ENCODE assay signal across 22 cellular contexts in genomic region chr11:2736577-2737225, GRCh38. TPM values are rescaled to one million over a fixed set of nuclear protein-coding genes. Genes with fewer than 3 reads are reported as not detected.
DNase-seq lines count a peak whose midpoint lies in the region; ATAC-seq and TF ChIP-seq lines count a peak whose summit lies in the region.
"Had no signal": no experiment of that assay in that cellular context is flagged by ENCODE, and none has a peak within 500 bp of the region (broad histone marks: within the 10 kb centered on the region; RNA-seq: fewer than 3 reads in every experiment).

No MANE protein-coding gene starts in this region.

- no peaks in the 10 kb centered on the region for H3K9me2 ChIP-seq in hepatocyte (replicated peaks; ENCODE audit: insufficient read depth)

- H3K27me3 ChIP-seq in right cardiac atrium (ENCODE audit: control insufficient read depth, insufficient read depth): no peaks in the 10 kb centered on the region
- H3K27me3 ChIP-seq in hepatocyte: no peaks in the 10 kb centered on the region
- peaks cover 0 to 25% (median under 1%) of the 10 kb centered on the region in 3 experiments for H3K27me3 ChIP-seq in neuronal stem cell (ENCODE audit: control insufficient read depth in 3 of 3, insufficient read depth in 3 of 3, low read depth in 1 of 3, low read length in 3 of 3)
- H3K27me3 ChIP-seq in transverse colon: no peaks in the 10 kb centered on the region
- H3K27me3 ChIP-seq: BE2C had no signal

- H4K8ac ChIP-seq in neuronal stem cell (ENCODE audit: low read depth, low read length): no peak overlapping the region

- DNase-seq in right cardiac atrium (peak in 2 of 3 donors; percentile 30 to 44), left ventricle myocardium superior (no peak), hepatocyte (ENCODE audit: low spot score) (no peak), neuronal stem cell (ENCODE audit: low spot score) (no peak), transverse colon (peak; percentile 27), DMS79 treated with DMSO at 0.1 percent for 48 hours (lab: John Stamatoyannopoulos, UW) (no peak), DMS53 (lab: John Stamatoyannopoulos, UW) (no peak)
- DNase-seq: 8988T; ACHN; BE2C; CD4-positive, CD25-positive, alpha-beta regulatory T cell; COR-L47; GF-D8; NCI-H1048; NCI-H1417; NCI-H1694 treated with DMSO at 0.1 percent for 48 hours; NCI-H2081; NCI-H2227 treated with DMSO at 0.1 percent for 48 hours; NCI-H526 treated with DMSO at 0.1 percent for 48 hours; SIG-M5 had no signal

- H3K4me1 ChIP-seq in right cardiac atrium (ENCODE audit: control insufficient read depth, insufficient read depth, low read length) (no peaks in the 10 kb centered on the region), hepatocyte (ENCODE audit: insufficient read depth) (peaks cover 53% of the 10 kb centered on the region), neuronal stem cell (ENCODE audit: control insufficient read depth in 2 of 2, insufficient read depth in 1 of 2, low read depth in 1 of 2, low read length in 2 of 2) (peaks cover 0 to 12% of the 10 kb centered on the region in 2 donors), transverse colon (peaks cover 0 to 20% (median 14%) of the 10 kb centered on the region in 4 donors)
- H3K4me1 ChIP-seq: BE2C had no signal

- H2AFZ ChIP-seq in hepatocyte (no peak overlapping the region), neuronal stem cell (ENCODE audit: low read length) (no peak overlapping the region)

- H3K27ac ChIP-seq in right cardiac atrium (ENCODE audit: low read length) (no peak overlapping the region), hepatocyte (no peak overlapping the region), neuronal stem cell (replicated peaks; ENCODE audit: low read length) (no peak overlapping the region), transverse colon (no peak overlapping the region)
- H3K27ac ChIP-seq: SK-N-MC had no signal

- peak overlapping the region; percentile 76 for H3K18ac ChIP-seq in neuronal stem cell (ENCODE audit: low read length)

- peak overlapping the region; percentile 90 for H2BK12ac ChIP-seq in neuronal stem cell (ENCODE audit: low read length)

- H2BK15ac ChIP-seq in neuronal stem cell (ENCODE audit: low read length): peak overlapping the region; percentile 67

- TF ChIP-seq CTCF in hepatocyte (IDR thresholded peaks at IDR 0.05; ENCODE audit: poor library complexity) (no peak), transverse colon (IDR thresholded peaks at IDR 0.05) (no peak)

- H3K4me2 ChIP-seq in hepatocyte (peak overlapping the region; percentile 31), neuronal stem cell (ENCODE audit: insufficient read depth, low read length, poor library complexity, severe bottlenecking) (no peak overlapping the region)

- no peaks in the 10 kb centered on the region for H4K20me1 ChIP-seq in hepatocyte (ENCODE audit: insufficient read depth, poor library complexity, severe bottlenecking)

- no peak overlapping the region for H4K91ac ChIP-seq in neuronal stem cell (ENCODE audit: low read depth, low read length, poor library complexity)

- no peak for TF ChIP-seq EP300 in transverse colon (IDR thresholded peaks at IDR 0.05; ENCODE audit: low read depth)

- H3K4me3 ChIP-seq in right cardiac atrium (ENCODE audit: low read length) (no peak overlapping the region), hepatocyte (no peak overlapping the region), neuronal stem cell (ENCODE audit: low read length in 2 of 2) (no peak overlapping the region), transverse colon (no peak overlapping the region)
- H3K4me3 ChIP-seq: SK-N-MC had no signal

- in situ Hi-C loops in transverse colon (cut with MboI; ENCODE audit: low pct_ligation_motif_present in 1 of 4, low pct_unique_long_range_greater_than_20kb in 1 of 4, low sequenced_read_pairs in 3 of 4): no loop called here

- peak overlapping the region; percentile 72 for H2BK120ac ChIP-seq in neuronal stem cell (ENCODE audit: low read depth, low read length)

- H3K36me3 ChIP-seq in hepatocyte (replicated peaks; ENCODE audit: insufficient read depth, low read depth): no peaks in the 10 kb centered on the region
- H3K36me3 ChIP-seq in neuronal stem cell (replicated peaks in 1 of 2; ENCODE audit: control insufficient read depth in 2 of 2, insufficient read depth in 2 of 2, low read length in 2 of 2): no peaks in the 10 kb centered on the region
- no peaks in the 10 kb centered on the region for H3K36me3 ChIP-seq in transverse colon
- H3K36me3 ChIP-seq: BE2C had no signal

- H2BK5ac ChIP-seq in neuronal stem cell (ENCODE audit: low read length): no peak overlapping the region

- H3K14ac ChIP-seq in neuronal stem cell (ENCODE audit: low read length): peak overlapping the region; percentile 89

- H3K4ac ChIP-seq in neuronal stem cell (ENCODE audit: low read length): peak overlapping the region; percentile 76

- no peaks in the 10 kb centered on the region for H3K9me3 ChIP-seq in right cardiac atrium (ENCODE audit: control insufficient read depth, low read length)
- H3K9me3 ChIP-seq in hepatocyte (ENCODE audit: low read depth): no peaks in the 10 kb centered on the region
- no peaks in the 10 kb centered on the region for H3K9me3 ChIP-seq in neuronal stem cell (replicated peaks in 1 of 2; ENCODE audit: control insufficient read depth in 2 of 2, insufficient read depth in 1 of 2, low read depth in 1 of 2, low read length in 2 of 2)
- no peaks in the 10 kb centered on the region for H3K9me3 ChIP-seq in transverse colon
- H3K9me3 ChIP-seq: BE2C had no signal

- intact Hi-C loops in right cardiac atrium (cut with DNase I) (no loop called here), left ventricle myocardium superior (cut with micrococcal nuclease) (no loop called here), transverse colon (cut with DNase I; ENCODE audit: low total_unique reads) (no loop called here)

- no peak overlapping the region for H3K23ac ChIP-seq in neuronal stem cell (ENCODE audit: low read depth, low read length, poor library complexity)

- no peaks in the 10 kb centered on the region for H3K79me1 ChIP-seq in neuronal stem cell (ENCODE audit: low read depth, low read length)

- WGBS in right cardiac atrium: 95% methylated on average over 21 of the region's 21 CpGs
- 88% methylated on average over 21 of the region's 21 CpGs for WGBS in hepatocyte (ENCODE audit: low lambda C conversion rate, missing lambda C conversion rate)
- no CpG with 5 or more reads among the region's 21 CpGs for WGBS in neuronal stem cell (ENCODE audit: extremely low coverage in 2 of 2, insufficient read length in 2 of 2, insufficient replicate concordance in 1 of 2), 2 donors
- WGBS in transverse colon (ENCODE audit: low coverage in 1 of 2), 2 donors: 73% methylated on average over 21 of the region's 21 CpGs; no CpG with 5 or more reads in 1 of the 2 donors

- no peaks in the 10 kb centered on the region for H3K79me2 ChIP-seq in hepatocyte

- TF ChIP-seq POLR2A in transverse colon (IDR thresholded peaks at IDR 0.05): no peak

- H2AK5ac ChIP-seq in neuronal stem cell (ENCODE audit: low read depth, low read length): peak overlapping the region; percentile 92

- ATAC-seq in right cardiac atrium (no peak), left ventricle myocardium superior (no peak), GM19463 (IDR thresholded peaks at IDR 0.05; ENCODE audit: unreplicated experiment) (no peak)

- H3K9ac ChIP-seq in neuronal stem cell (ENCODE audit: low read depth, low read length, poor library complexity): no peak overlapping the region

RNA-seq across cellular contexts. Expression of gene KCNQ1OT1, which starts 36.9 kb away (rescaled TPM):
- total RNA-seq in right cardiac atrium (under 1 TPM; 0.51 to 0.78 (median 0.55) TPM), left ventricle myocardium superior (0.35 TPM), hepatocyte (6.6 and 7.9 TPM in 2 replicates), transverse colon (1 to 10 TPM; 1.5 to 5.0 (median 1.9) TPM)
- polyA plus RNA-seq in right cardiac atrium (0.41 TPM), hepatocyte (3.1 and 4.0 TPM in 2 replicates)
- polyA plus RNA-seq in neuronal stem cell (2013, experiment 1 of 2): 0.08 TPM
- 0.11 TPM for polyA plus RNA-seq in neuronal stem cell (2013, experiment 2 of 2)

Comparison
In these comparisons a context has a peak if more than half of its experiments do, and no peak if none do; other contexts are left out.
1. DNase-seq: peak in right cardiac atrium (2 of 3) and transverse colon (single experiment); none in left ventricle myocardium superior (single experiment), hepatocyte (single experiment), neuronal stem cell (single experiment), DMS79 treated with DMSO at 0.1 percent for 48 hours (single experiment) and DMS53 (single experiment).